In genomic region chr16:48978501-48978900, GRCh38 we compare ENCODE assay signal across 26 cellular contexts.
DNase-seq lines count a peak whose midpoint lies in the region; FAIRE-seq and TF ChIP-seq lines count a peak whose summit lies in the region.
"Had no signal": no experiment of that assay in that cellular context is flagged by ENCODE, and none has a peak within 500 bp of the region (broad histone marks: within the 10 kb centered on the region; RNA-seq: fewer than 3 reads in every experiment).

No MANE protein-coding gene starts in this region.

- H3K9me3 ChIP-seq in keratinocyte (ENCODE audit: control insufficient read depth, low read depth, low read length) = no peaks in the 10 kb centered on the region
- H3K9me3 ChIP-seq: SJCRH30 had no signal

- no peaks in the 10 kb centered on the region for H4K20me1 ChIP-seq in keratinocyte (ENCODE audit: control insufficient read depth, extremely low read depth, insufficient read depth, low read length)
- H4K20me1 ChIP-seq: BLaER1 treated with 17β-estradiol and CSF1 and Interleukin-3, amounts not matched to agents 10 nM and 100 nM had no signal

- H3K4me1 ChIP-seq in keratinocyte (ENCODE audit: control insufficient read depth, extremely low read depth, insufficient read depth, low read length) = peaks cover 9% of the 10 kb centered on the region
- H3K4me1 ChIP-seq: BLaER1 treated with 17β-estradiol and CSF1 and Interleukin-3, amounts not matched to agents 10 nM and 100 nM; SJCRH30 had no signal

- H2AFZ ChIP-seq in keratinocyte (ENCODE audit: control insufficient read depth, low read length) = no peak overlapping the region

- no peaks in the 10 kb centered on the region for H3K79me2 ChIP-seq in keratinocyte (ENCODE audit: control insufficient read depth, insufficient read depth, low read length)

- H3K4me2 ChIP-seq in keratinocyte (ENCODE audit: control insufficient read depth, extremely low read depth, insufficient read depth, low read depth, low read length) = no peak overlapping the region
- H3K4me2 ChIP-seq: BLaER1 treated with 17β-estradiol and CSF1 and Interleukin-3, amounts not matched to agents 10 nM and 100 nM had no signal

- H3K4me3 ChIP-seq in keratinocyte (ENCODE audit: control insufficient read depth in 2 of 3, extremely low read depth in 1 of 3, insufficient read depth in 2 of 3, low read depth in 1 of 3, low read length in 3 of 3) = no peak overlapping the region
- H3K4me3 ChIP-seq: BLaER1 treated with 17β-estradiol and CSF1 and Interleukin-3, amounts not matched to agents 10 nM and 100 nM; SJCRH30 had no signal

- peak; percentile 20 for FAIRE-seq in keratinocyte (lab: Jason Lieb, UNC)
- FAIRE-seq: D721Med, G401.6, GM12891, RCC 7860 had no signal

- no peak overlapping the region for H3K9ac ChIP-seq in keratinocyte (ENCODE audit: control insufficient read depth, extremely low read depth, insufficient read depth, low read length)
- H3K9ac ChIP-seq: BLaER1 treated with 17β-estradiol and CSF1 and Interleukin-3, amounts not matched to agents 10 nM and 100 nM had no signal

- DNase-seq in AG08395 (ENCODE audit: low spot score) = peak; percentile 60
- DNase-seq in GM03348 (ENCODE audit: low spot score) = peak; percentile 33
- peak; percentile 42 for DNase-seq in LHCN-M2 (ENCODE audit: low read depth)
- DNase-seq in keratinocyte (ENCODE audit: low read depth, low spot score) = no peak
- DNase-seq in activated CD8-positive, alpha-beta memory T cell treated with anti-CD3 and anti-CD28 coated beads, Interleukin-2, amount 50 U/mL, for 48 hours = no peak
- DNase-seq in kidney glomerular epithelial cell (lab: John Stamatoyannopoulos, UW) = no peak
- no peak for DNase-seq in SW480 (ENCODE audit: low spot score)
- DNase-seq: 8988T; ACHN; AML-193; CD4-positive, alpha-beta T cell; H7; NCI-H1105 treated with DMSO at 0.1 percent for 48 hours; NCI-H146; NCI-H1930; NCI-H2107; NCI-H446; NCI-H524 treated with DMSO at 0.1 percent for 48 hours; NCI-H774; SJCRH30 had no signal

- H3K27me3 ChIP-seq in keratinocyte (ENCODE audit: control insufficient read depth, extremely low read depth, insufficient read depth, low read length) = no peaks in the 10 kb centered on the region
- H3K27me3 ChIP-seq: BLaER1 treated with 17β-estradiol and CSF1 and Interleukin-3, amounts not matched to agents 10 nM and 100 nM; SJCRH30 had no signal

- H3K9me1 ChIP-seq in keratinocyte (ENCODE audit: control insufficient read depth, extremely low read depth, insufficient read depth, low read length) = no peaks in the 10 kb centered on the region

- TF ChIP-seq CTCF in keratinocyte (optimal IDR thresholded peaks at IDR 0.05 in 1 of 3, IDR thresholded peaks at IDR 0.05 in 1 of 3, conservative IDR thresholded peaks at IDR 0.05 in 1 of 3; ENCODE audit: extremely low read depth in 1 of 3, insufficient read depth in 2 of 3, low read length in 3 of 3) = no peak

- dilution Hi-C loops in keratinocyte (cut with MboI; ENCODE audit: extremely low pct_ligation_motif_present, low sequenced_read_pairs) = no loop called here

- H3K36me3 ChIP-seq in keratinocyte (ENCODE audit: control insufficient read depth in 2 of 2, extremely low read depth in 1 of 2, insufficient read depth in 2 of 2, low read length in 2 of 2) = no peaks in the 10 kb centered on the region
- H3K36me3 ChIP-seq: BLaER1 treated with 17β-estradiol and CSF1 and Interleukin-3, amounts not matched to agents 10 nM and 100 nM; SJCRH30 had no signal

- H3K27ac ChIP-seq in keratinocyte (ENCODE audit: control insufficient read depth, insufficient read depth, low read length) = no peak overlapping the region
- H3K27ac ChIP-seq: BLaER1 treated with 17β-estradiol and CSF1 and Interleukin-3, amounts not matched to agents 10 nM and 100 nM; HL-60; SJCRH30 had no signal

Comparison
In these comparisons a context has a peak if more than half of its experiments do, and no peak if none do; other contexts are left out.
1. DNase-seq: peak in AG08395 (single experiment), GM03348 (single experiment) and LHCN-M2 (single experiment); none in keratinocyte (single experiment), activated CD8-positive, alpha-beta memory T cell treated with anti-CD3 and anti-CD28 coated beads, Interleukin-2, amount 50 U/mL, for 48 hours (single experiment), kidney glomerular epithelial cell (single experiment) and SW480 (single experiment).